In the genomic region with DNA sequence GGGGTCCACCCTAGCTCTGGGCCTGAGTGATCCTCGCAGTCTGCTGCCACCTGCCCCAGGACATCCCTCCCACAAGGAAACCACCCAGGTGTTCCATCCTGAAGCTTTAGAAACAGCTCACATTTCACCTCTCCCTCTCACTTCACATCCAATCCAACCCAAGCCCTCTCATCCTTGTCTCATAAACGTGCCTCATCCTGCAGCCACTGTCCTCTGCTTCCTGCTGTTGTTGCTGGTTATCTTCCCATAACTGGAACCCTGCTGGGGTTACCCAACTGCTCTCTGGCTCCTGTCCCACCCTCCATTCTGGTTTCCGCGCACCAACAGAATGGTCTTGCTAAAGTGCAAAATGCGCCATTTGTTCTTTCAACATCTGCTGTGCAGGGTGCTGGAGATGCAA, we compare ENCODE assay signal across 20 cellular contexts.
"Had no signal": no experiment of that assay in that cellular context is flagged by ENCODE, and none has a peak within 500 bp of the region (broad histone marks: within the 10 kb centered on the region; RNA-seq: fewer than 3 reads in every experiment).

No MANE protein-coding gene starts in this region.

- H3K4me3 ChIP-seq: lower lobe of right lung, right lobe of liver, skin epidermis, tibial artery had no signal

- H3K9me3 ChIP-seq: lower lobe of right lung, right lobe of liver, tibial artery had no signal

- H3K36me3 ChIP-seq: lower lobe of right lung, right lobe of liver, tibial artery had no signal

- H3K27ac ChIP-seq: lower lobe of right lung, right lobe of liver, skin epidermis, tibial artery had no signal

- H3K4me1 ChIP-seq: lower lobe of right lung, right lobe of liver, tibial artery had no signal

- ATAC-seq: activated CD4-positive, CD25-positive, alpha-beta regulatory T cell treated with anti-CD3 and anti-CD28 coated beads, Interleukin-2, amount 50 U/mL, for 24 hours; left lobe of liver; lower lobe of right lung; right lobe of liver had no signal

- H3K27me3 ChIP-seq: right lobe of liver had no signal

- DNase-seq: activated CD4-positive, alpha-beta memory T cell treated with anti-CD3 and anti-CD28 coated beads, Interleukin-2, amount 10 ng/mL, durations not matched to agents 7 days and 5 days; activated CD4-positive, alpha-beta T cell treated with anti-CD3 and anti-CD28 coated beads, Interleukin-2, amount 10 ng/mL, durations not matched to agents 24 days and 14 days; activated gamma-delta T cell treated with Interleukin-2 at 50 U/mL for 16 hours; anterior cingulate cortex; caudate nucleus; effector CD4-positive, alpha-beta T cell; erythroblast; foreskin fibroblast; kidney; lower lobe of right lung; mesendoderm; naive B cell; nucleus accumbens; right lobe of liver; stimulated activated CD4-positive, alpha-beta T cell treated with anti-CD3 and anti-CD28 coated beads, Interleukin-1b, Interleukin-23, amount 100 ng/mL, for 48 hours; substantia nigra; tibial artery had no signal
